ENCODE assay signal across 9 cellular contexts in genomic region chr12:49109631-49110172, GRCh38. TPM values are rescaled to one million over a fixed set of nuclear protein-coding genes. Genes with fewer than 3 reads are reported as not detected.
DNase-seq lines count a peak whose midpoint lies in the region; ATAC-seq, FAIRE-seq and TF ChIP-seq lines count a peak whose summit lies in the region.
"Had no signal": no experiment of that assay in that cellular context is flagged by ENCODE, and none has a peak within 500 bp of the region (broad histone marks: within the 10 kb centered on the region; RNA-seq: fewer than 3 reads in every experiment).

No MANE protein-coding gene starts in this region.

- no peaks in the 10 kb centered on the region for H3K9me2 ChIP-seq in hepatocyte (replicated peaks; ENCODE audit: insufficient read depth)

- peak overlapping the region; percentile 83 for H3K27ac Mint-ChIP-seq in HFFc6
- peak overlapping the region; percentile 84 for H3K27ac Mint-ChIP-seq in activated T-helper 1 cell treated with anti-CD3 and anti-CD28 coated beads, Interleukin-12 subunit alpha, Interleukin-12 subunit beta, Interleukin-2, Interleukin-4 antibody, amounts not matched to agents 30 ng/mL and 10 ng/mL and 1 ng/mL, durations not matched to agents 14 hours and 24 hours and 36 hours

- H3K4me1 Mint-ChIP-seq in HFFc6 (ENCODE audit: low read depth): peaks cover 34% of the 10 kb centered on the region
- H3K4me1 Mint-ChIP-seq in activated T-helper 1 cell treated with anti-CD3 and anti-CD28 coated beads, Interleukin-12 subunit alpha, Interleukin-12 subunit beta, Interleukin-2, Interleukin-4 antibody, amounts not matched to agents 30 ng/mL and 10 ng/mL and 1 ng/mL, durations not matched to agents 14 hours and 24 hours and 36 hours (ENCODE audit: low read depth): peaks cover 37% of the 10 kb centered on the region

- TF ChIP-seq CTCF in HFFc6 (IDR thresholded peaks at IDR 0.05): no peak
- no peak for TF ChIP-seq CTCF in hepatocyte (IDR thresholded peaks at IDR 0.05; ENCODE audit: poor library complexity)
- no peak for TF ChIP-seq CTCF in omental fat pad (IDR thresholded peaks at IDR 0.05)

- H3K9me3 ChIP-seq in hepatocyte (ENCODE audit: low read depth) (no peaks in the 10 kb centered on the region), small intestine (ENCODE audit: control insufficient read depth, low read depth) (no peaks in the 10 kb centered on the region)

- peak overlapping the region; percentile 96 for H3K4me3 Mint-ChIP-seq in HFFc6
- peak overlapping the region; percentile 93 for H3K4me3 Mint-ChIP-seq in activated T-helper 1 cell treated with anti-CD3 and anti-CD28 coated beads, Interleukin-12 subunit alpha, Interleukin-12 subunit beta, Interleukin-2, Interleukin-4 antibody, amounts not matched to agents 30 ng/mL and 10 ng/mL and 1 ng/mL, durations not matched to agents 14 hours and 24 hours and 36 hours

- no peak for FAIRE-seq in small intestine (lab: Jason Lieb, UNC)

- H3K4me3 ChIP-seq in hepatocyte: peak overlapping the region; percentile 45
- peak overlapping the region; percentile 89 to 95 for H3K4me3 ChIP-seq in small intestine (ENCODE audit: low read depth in 1 of 2, low read length in 2 of 2)

- 19% methylated on average over 10 of the region's 10 CpGs for WGBS in hepatocyte (ENCODE audit: low lambda C conversion rate, missing lambda C conversion rate)
- WGBS in small intestine, 3 donors: 10 to 19% (median 13%) methylated on average over 9 to 10 of the region's 10 CpGs

- H3K36me3 ChIP-seq in hepatocyte (replicated peaks; ENCODE audit: insufficient read depth, low read depth) (no peaks in the 10 kb centered on the region), small intestine (ENCODE audit: control insufficient read depth in 2 of 2, insufficient read depth in 2 of 2, low read length in 2 of 2) (peaks cover 0 to 16% of the 10 kb centered on the region in 2 donors)

- no peak for ATAC-seq in GM21423 (IDR thresholded peaks at IDR 0.05; ENCODE audit: unreplicated experiment)
- no peak for ATAC-seq in omental fat pad (ENCODE audit: low FRiP score)

- H3K79me2 ChIP-seq in hepatocyte: peaks cover 48% of the 10 kb centered on the region

- H3K4me1 ChIP-seq in hepatocyte (ENCODE audit: insufficient read depth): peaks cover 18% of the 10 kb centered on the region
- H3K4me1 ChIP-seq in small intestine (ENCODE audit: control insufficient read depth in 2 of 2, insufficient read depth in 1 of 2, low read depth in 1 of 2, low read length in 1 of 2): peaks cover 2 to 8% of the 10 kb centered on the region in 2 donors

- H3K9me3 Mint-ChIP-seq in HFFc6: no peaks in the 10 kb centered on the region
- H3K9me3 Mint-ChIP-seq in activated T-helper 1 cell treated with anti-CD3 and anti-CD28 coated beads, Interleukin-12 subunit alpha, Interleukin-12 subunit beta, Interleukin-2, Interleukin-4 antibody, amounts not matched to agents 30 ng/mL and 10 ng/mL and 1 ng/mL, durations not matched to agents 14 hours and 24 hours and 36 hours: no peaks in the 10 kb centered on the region

- no peaks in the 10 kb centered on the region for H3K36me3 Mint-ChIP-seq in HFFc6 (ENCODE audit: low read depth)
- H3K36me3 Mint-ChIP-seq in activated T-helper 1 cell treated with anti-CD3 and anti-CD28 coated beads, Interleukin-12 subunit alpha, Interleukin-12 subunit beta, Interleukin-2, Interleukin-4 antibody, amounts not matched to agents 30 ng/mL and 10 ng/mL and 1 ng/mL, durations not matched to agents 14 hours and 24 hours and 36 hours (ENCODE audit: low read depth): peaks cover 4% of the 10 kb centered on the region

- no peak for DNase-seq in HFFc6
- no peak for DNase-seq in activated T-helper 1 cell treated with anti-CD3 and anti-CD28 coated beads, Interleukin-12 subunit alpha, Interleukin-12 subunit beta, Interleukin-2, Interleukin-4 antibody, amounts not matched to agents 30 ng/mL and 10 ng/mL and 1 ng/mL, durations not matched to agents 14 hours and 24 hours and 36 hours (ENCODE audit: low spot score)
- no peak for DNase-seq in hepatocyte (ENCODE audit: low spot score)
- DNase-seq in small intestine: no peak
- DNase-seq in hepatic stellate cell (ENCODE audit: low spot score): no peak
- DNase-seq in NCI-H524 (lab: John Stamatoyannopoulos, UW): no peak
- DNase-seq in omental fat pad (ENCODE audit: low spot score): no peak
- DNase-seq: occipital lobe had no signal

- intact Hi-C loops in activated T-helper 1 cell treated with anti-CD3 and anti-CD28 coated beads, Interleukin-12 subunit alpha, Interleukin-12 subunit beta, Interleukin-2, Interleukin-4 antibody, amounts not matched to agents 30 ng/mL and 10 ng/mL and 1 ng/mL, durations not matched to agents 14 hours and 24 hours and 36 hours (cut with micrococcal nuclease): loop anchor here (1.0 kb wide), 8 partner anchors 11 to 126 kb away; partner anchors contain the start of genes KMT2D, PRKAG1 and TUBA1A

- H2AFZ ChIP-seq in hepatocyte: peak overlapping the region; percentile 36

- H3K27ac ChIP-seq in hepatocyte: peak overlapping the region; percentile 95
- H3K27ac ChIP-seq in small intestine (ENCODE audit: low read depth in 1 of 2, low read length in 1 of 2): peak overlapping the region; percentile 77 to 99

- H3K27me3 Mint-ChIP-seq in HFFc6 (ENCODE audit: insufficient read depth): peaks cover 8% of the 10 kb centered on the region
- H3K27me3 Mint-ChIP-seq in activated T-helper 1 cell treated with anti-CD3 and anti-CD28 coated beads, Interleukin-12 subunit alpha, Interleukin-12 subunit beta, Interleukin-2, Interleukin-4 antibody, amounts not matched to agents 30 ng/mL and 10 ng/mL and 1 ng/mL, durations not matched to agents 14 hours and 24 hours and 36 hours (ENCODE audit: insufficient read depth): no peaks in the 10 kb centered on the region

- peak overlapping the region; percentile 95 for H3K4me2 ChIP-seq in hepatocyte

- no peaks in the 10 kb centered on the region for H3K27me3 ChIP-seq in hepatocyte
- H3K27me3 ChIP-seq in small intestine (ENCODE audit: control insufficient read depth in 2 of 2, insufficient read depth in 2 of 2, low read length in 2 of 2): no peaks in the 10 kb centered on the region

- peaks cover 33% of the 10 kb centered on the region for H4K20me1 ChIP-seq in hepatocyte (ENCODE audit: insufficient read depth, poor library complexity, severe bottlenecking)

RNA-seq across cellular contexts. Expression of gene LMBR1L, which starts 0.9 kb away (rescaled TPM):
- total RNA-seq in HFFc6 (2021; fragmentation: NEBNext Ultra II Directional; extraction: Animal tissue kit (Norgen Biotek cat#: 25700)): 10 to 100 TPM; 23.0 to 31.0 (median 26.2) TPM
- 50.4 and 52.5 TPM in 2 replicates for total RNA-seq in activated T-helper 1 cell treated with anti-CD3 and anti-CD28 coated beads, Interleukin-12 subunit alpha, Interleukin-12 subunit beta, Interleukin-2, Interleukin-4 antibody, amounts not matched to agents 30 ng/mL and 10 ng/mL and 1 ng/mL, durations not matched to agents 14 hours and 24 hours and 36 hours
- 33.3 and 55.1 TPM in 2 replicates for total RNA-seq in hepatocyte
- polyA plus RNA-seq in hepatocyte: 74.1 and 79.8 TPM in 2 replicates
- polyA plus RNA-seq in small intestine: 100 to 1,000 TPM in 1 of 3 donors, 10 to 100 TPM in 2; 27.6 to 110 (median 65.4) TPM
- total RNA-seq in omental fat pad: 10 to 100 TPM; 23.2 to 68.4 (median 37.8) TPM

RNA-seq across cellular contexts. Expression of gene DHH, which starts 15.1 kb away (rescaled TPM):
- total RNA-seq in HFFc6 (2021; fragmentation: NEBNext Ultra II Directional; extraction: Animal tissue kit (Norgen Biotek cat#: 25700)): under 1 TPM in 1 of 6 experiments, not detected in 5; 0.07 TPM
- 0.10 TPM in 1 of 2 replicates, not detected in the other for total RNA-seq in activated T-helper 1 cell treated with anti-CD3 and anti-CD28 coated beads, Interleukin-12 subunit alpha, Interleukin-12 subunit beta, Interleukin-2, Interleukin-4 antibody, amounts not matched to agents 30 ng/mL and 10 ng/mL and 1 ng/mL, durations not matched to agents 14 hours and 24 hours and 36 hours
- total RNA-seq in hepatocyte: 0.28 TPM in 1 of 2 replicates, not detected in the other
- not detected in 2 replicates for polyA plus RNA-seq in hepatocyte
- 1 to 10 TPM in 1 of 3 donors, not detected in 2; 2.3 TPM for polyA plus RNA-seq in small intestine
- total RNA-seq in omental fat pad: 1 to 10 TPM in 2 of 4 donors, under 1 TPM in 2; 0.72 to 2.0 (median 1.3) TPM

RNA-seq across cellular contexts. Expression of gene TUBA1B, which starts 21.5 kb away (rescaled TPM):
- total RNA-seq in HFFc6 (2021; fragmentation: NEBNext Ultra II Directional; extraction: Animal tissue kit (Norgen Biotek cat#: 25700)): 1,000 to 10,000 TPM; 1,208 to 2,585 (median 2,279) TPM
- 1,521 TPM in 2 replicates for total RNA-seq in activated T-helper 1 cell treated with anti-CD3 and anti-CD28 coated beads, Interleukin-12 subunit alpha, Interleukin-12 subunit beta, Interleukin-2, Interleukin-4 antibody, amounts not matched to agents 30 ng/mL and 10 ng/mL and 1 ng/mL, durations not matched to agents 14 hours and 24 hours and 36 hours
- total RNA-seq in hepatocyte: 652 and 722 TPM in 2 replicates
- polyA plus RNA-seq in hepatocyte: 558 and 608 TPM in 2 replicates
- 1,000 to 10,000 TPM in 1 of 3 donors, 100 to 1,000 TPM in 2; 196 to 1,168 (median 291) TPM for polyA plus RNA-seq in small intestine
- 1,000 to 10,000 TPM in 1 of 4 donors, 100 to 1,000 TPM in 3; 608 to 1,018 (median 745) TPM for total RNA-seq in omental fat pad

RNA-seq across cellular contexts. Expression of gene RHEBL1, which starts 39.9 kb away (rescaled TPM):
- 1 to 10 TPM in 1 of 6 experiments, under 1 TPM in 5; 0.60 to 1.6 (median 0.86) TPM for total RNA-seq in HFFc6 (2021; fragmentation: NEBNext Ultra II Directional; extraction: Animal tissue kit (Norgen Biotek cat#: 25700))
- 8.6 and 10.7 TPM in 2 replicates for total RNA-seq in activated T-helper 1 cell treated with anti-CD3 and anti-CD28 coated beads, Interleukin-12 subunit alpha, Interleukin-12 subunit beta, Interleukin-2, Interleukin-4 antibody, amounts not matched to agents 30 ng/mL and 10 ng/mL and 1 ng/mL, durations not matched to agents 14 hours and 24 hours and 36 hours
- total RNA-seq in hepatocyte: 0.30 TPM in 1 of 2 replicates, not detected in the other
- polyA plus RNA-seq in hepatocyte: not detected in 2 replicates
- 1 to 10 TPM in 2 of 3 donors, not detected in 1; 1.2 to 1.4 TPM for polyA plus RNA-seq in small intestine
- under 1 TPM in 1 of 4 donors, not detected in 3; 0.96 TPM for total RNA-seq in omental fat pad

RNA-seq across cellular contexts. Expression of gene KMT2D, which starts 49.1 kb away (rescaled TPM):
- total RNA-seq in HFFc6 (2021; fragmentation: NEBNext Ultra II Directional; extraction: Animal tissue kit (Norgen Biotek cat#: 25700)): 10 to 100 TPM; 43.9 to 66.6 (median 48.4) TPM
- total RNA-seq in activated T-helper 1 cell treated with anti-CD3 and anti-CD28 coated beads, Interleukin-12 subunit alpha, Interleukin-12 subunit beta, Interleukin-2, Interleukin-4 antibody, amounts not matched to agents 30 ng/mL and 10 ng/mL and 1 ng/mL, durations not matched to agents 14 hours and 24 hours and 36 hours: 107 and 109 TPM in 2 replicates
- total RNA-seq in hepatocyte (18.2 and 37.3 TPM in 2 replicates), omental fat pad (10 to 100 TPM; 31.2 to 87.0 (median 49.0) TPM)
- polyA plus RNA-seq in hepatocyte (31.2 and 39.8 TPM in 2 replicates), small intestine (10 to 100 TPM in 2 of 3 donors, 1 to 10 TPM in 1; 5.4 to 34.8 (median 10.7) TPM)
